ENCODE assay signal across 1 cellular context in genomic region chr4:56426273-56426672, GRCh38.
TF ChIP-seq lines count a peak whose summit lies in the region.

No MANE protein-coding gene starts in this region.

TF ChIP-seq in GM12878, 131 proteins besides CTCF, POLR2A, EP300 and RAD21:
- TF ChIP-seq ZNF24 (IDR thresholded peaks at IDR 0.05) (peak; percentile 26; the same call in 1 of the 2 replicates), ZNF217 (IDR thresholded peaks at IDR 0.05) (peak; percentile 28; the same call in 1 of the 2 replicates), CEBPB (IDR thresholded peaks at IDR 0.05; ENCODE audit: borderline replicate concordance in 1 of 2, low read depth in 2 of 2, low read length in 2 of 2) (no peak), RUNX3 (IDR thresholded peaks at IDR 0.05; ENCODE audit: low read length) (peak; percentile 26), POU2F2 (IDR thresholded peaks at IDR 0.05; ENCODE audit: borderline replicate concordance, low read depth, low read length) (0 out of 3 replicates have a peak, but pooled peaks have one; percentile 44)
